Comparison of ENCODE assay signal across 24 cellular contexts in the genomic region with DNA sequence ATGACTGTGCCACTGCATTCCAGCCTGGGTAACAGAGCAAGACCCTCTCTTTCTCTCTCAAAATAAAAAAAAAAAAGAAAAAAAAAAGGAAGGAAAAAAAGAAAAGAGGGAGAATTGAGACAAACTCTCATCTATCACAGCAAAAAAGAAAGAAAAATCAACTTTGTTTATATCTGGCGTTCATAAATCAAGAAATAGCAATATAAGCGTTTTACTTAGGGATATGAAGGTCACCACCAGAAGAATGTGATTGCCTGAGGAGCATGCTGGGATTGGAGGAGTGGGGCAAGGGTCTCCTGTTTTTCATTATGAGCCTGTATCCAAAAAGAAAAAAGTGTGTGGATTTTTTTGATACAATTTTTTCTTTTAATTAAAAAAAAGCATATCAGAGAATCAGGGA.
A peak's percentile ranks its signal among the peaks of the same experiment; 100 is the strongest.
DNase-seq lines count a peak whose midpoint lies in the region; ATAC-seq and TF ChIP-seq lines count a peak whose summit lies in the region.
"Had no signal": no experiment of that assay in that cellular context is flagged by ENCODE, and none has a peak within 500 bp of the region (broad histone marks: within the 10 kb centered on the region; RNA-seq: fewer than 3 reads in every experiment).

No MANE protein-coding gene starts in this region.

- no peak overlapping the region for H3K9ac ChIP-seq in OCI-LY3 (ENCODE audit: low read length)
- peak overlapping the region; percentile 67 for H3K9ac ChIP-seq in smooth muscle cell (ENCODE audit: low read depth)
- H3K9ac ChIP-seq: GM23248 had no signal

- no peak overlapping the region for H3K4me3 Mint-ChIP-seq in activated T-cell treated with anti-CD3 and anti-CD28 coated beads, Interleukin-2, amount 50 U/mL, for 24 hours
- no peak overlapping the region for H3K4me3 Mint-ChIP-seq in activated T-cell treated with anti-CD3 and anti-CD28 coated beads, Interleukin-2, amount 50 U/mL, for 4 hours
- no peak overlapping the region for H3K4me3 Mint-ChIP-seq in central memory CD8-positive, alpha-beta T cell
- H3K4me3 Mint-ChIP-seq: activated naive CD4-positive, alpha-beta T cell treated with anti-CD3 and anti-CD28 coated beads, Interleukin-2, amount 50 U/mL, for 24 hours; dendritic cell treated with granulocyte-macrophage colony-stimulating factor and Interleukin-4, amounts not matched to agents 40 ng/mL and 50 ng/mL, for 4 days had no signal

- H3K4me3 ChIP-seq in OCI-LY3 (ENCODE audit: low read length) (no peak overlapping the region), smooth muscle cell (no peak overlapping the region)
- H3K4me3 ChIP-seq: ascending aorta, gastroesophageal sphincter, GM23248, sigmoid colon, thoracic aorta had no signal

- peaks cover 17% of the 10 kb centered on the region for H3K4me1 ChIP-seq in OCI-LY3 (ENCODE audit: low read length)
- H3K4me1 ChIP-seq in smooth muscle cell (ENCODE audit: low read depth), result no peaks in the 10 kb centered on the region
- H3K4me1 ChIP-seq: ascending aorta, BE2C, sigmoid colon had no signal

- no peaks in the 10 kb centered on the region for H3K27me3 Mint-ChIP-seq in activated T-cell treated with anti-CD3 and anti-CD28 coated beads, Interleukin-2, amount 50 U/mL, for 24 hours
- H3K27me3 Mint-ChIP-seq in activated T-cell treated with anti-CD3 and anti-CD28 coated beads, Interleukin-2, amount 50 U/mL, for 4 hours (ENCODE audit: low read depth), result no peaks in the 10 kb centered on the region
- no peaks in the 10 kb centered on the region for H3K27me3 Mint-ChIP-seq in central memory CD8-positive, alpha-beta T cell
- H3K27me3 Mint-ChIP-seq: activated naive CD4-positive, alpha-beta T cell treated with anti-CD3 and anti-CD28 coated beads, Interleukin-2, amount 50 U/mL, for 24 hours; dendritic cell treated with granulocyte-macrophage colony-stimulating factor and Interleukin-4, amounts not matched to agents 40 ng/mL and 50 ng/mL, for 4 days; progenitor cell of endocrine pancreas had no signal

- WGBS in smooth muscle cell (ENCODE audit: low lambda C conversion rate), result 97% methylated on average over 2 of the region's 2 CpGs

- DNase-seq in activated T-cell treated with anti-CD3 and anti-CD28 coated beads, Interleukin-2, amount 50 U/mL, for 24 hours, result no peak
- DNase-seq in activated T-cell treated with anti-CD3 and anti-CD28 coated beads, Interleukin-2, amount 50 U/mL, for 4 hours, result no peak
- no peak for DNase-seq in central memory CD8-positive, alpha-beta T cell (ENCODE audit: low spot score in 2 of 2)
- no peak for DNase-seq in smooth muscle cell (lab: John Stamatoyannopoulos, UW; ENCODE audit: unreplicated experiment)
- DNase-seq in NCI-H748 (lab: John Stamatoyannopoulos, UW; ENCODE audit: unreplicated experiment), result no peak
- no peak for DNase-seq in NCI-H345 treated with DMSO at 0.1 percent for 48 hours (lab: John Stamatoyannopoulos, UW; ENCODE audit: unreplicated experiment)
- no peak for DNase-seq in RKO (ENCODE audit: low spot score)
- DNase-seq: BE2C, caudate nucleus, hippocampal formation, left colon, NCI-H1048, NCI-H187, NCI-H2171, SIG-M5, sigmoid colon had no signal

- H2AFZ ChIP-seq in OCI-LY3 (ENCODE audit: low read depth, low read length) (no peak overlapping the region), smooth muscle cell (ENCODE audit: low read depth) (no peak overlapping the region)
- H2AFZ ChIP-seq: GM23248 had no signal

- TF ChIP-seq CTCF in OCI-LY3 (IDR thresholded peaks at IDR 0.05; ENCODE audit: low read depth, low read length), result no peak
- TF ChIP-seq CTCF in smooth muscle cell (IDR thresholded peaks at IDR 0.05; ENCODE audit: borderline replicate concordance, insufficient read depth, poor library complexity, severe bottlenecking), result no peak

- H4K20me1 ChIP-seq in OCI-LY3 (ENCODE audit: insufficient read depth, low read length) (no peaks in the 10 kb centered on the region), smooth muscle cell (ENCODE audit: low read depth) (no peaks in the 10 kb centered on the region)

- H3K4me2 ChIP-seq in OCI-LY3 (ENCODE audit: low read length), result no peak overlapping the region
- no peak overlapping the region for H3K4me2 ChIP-seq in smooth muscle cell

- H3K27ac ChIP-seq in OCI-LY3 (ENCODE audit: low read length) (peak overlapping the region; percentile 55), smooth muscle cell (ENCODE audit: low read depth) (peak overlapping the region; percentile 90)
- H3K27ac ChIP-seq: ascending aorta, gastroesophageal sphincter, sigmoid colon, thoracic aorta had no signal

- H3K27me3 ChIP-seq in OCI-LY3 (ENCODE audit: low read depth, low read length) (no peaks in the 10 kb centered on the region), smooth muscle cell (ENCODE audit: low read depth) (no peaks in the 10 kb centered on the region)
- H3K27me3 ChIP-seq: ascending aorta, BE2C, gastroesophageal sphincter, sigmoid colon had no signal

- peaks cover 13% of the 10 kb centered on the region for H3K4me1 Mint-ChIP-seq in activated T-cell treated with anti-CD3 and anti-CD28 coated beads, Interleukin-2, amount 50 U/mL, for 24 hours (ENCODE audit: low read depth)
- H3K4me1 Mint-ChIP-seq in activated T-cell treated with anti-CD3 and anti-CD28 coated beads, Interleukin-2, amount 50 U/mL, for 4 hours (ENCODE audit: low read depth), result peaks cover 7% of the 10 kb centered on the region
- H3K4me1 Mint-ChIP-seq in central memory CD8-positive, alpha-beta T cell, result peaks cover 9% of the 10 kb centered on the region

- peak overlapping the region; percentile 93 for H3K27ac Mint-ChIP-seq in activated T-cell treated with anti-CD3 and anti-CD28 coated beads, Interleukin-2, amount 50 U/mL, for 24 hours
- H3K27ac Mint-ChIP-seq in central memory CD8-positive, alpha-beta T cell (ENCODE audit: low read depth), result peak overlapping the region; percentile 95
- H3K27ac Mint-ChIP-seq: dendritic cell treated with granulocyte-macrophage colony-stimulating factor and Interleukin-4, amounts not matched to agents 40 ng/mL and 50 ng/mL, for 4 days had no signal

- no peak for ATAC-seq in activated T-cell treated with anti-CD3 and anti-CD28 coated beads, Interleukin-2, amount 50 U/mL, for 4 hours
- no peak for ATAC-seq in central memory CD8-positive, alpha-beta T cell (replicated peaks; ENCODE audit: extremely low read depth, poor library complexity, severe bottlenecking)
- ATAC-seq: gastroesophageal sphincter, left colon had no signal

- H3F3A ChIP-seq in smooth muscle cell (ENCODE audit: low read depth), result no peaks in the 10 kb centered on the region

- no peaks in the 10 kb centered on the region for H3K9me3 Mint-ChIP-seq in activated T-cell treated with anti-CD3 and anti-CD28 coated beads, Interleukin-2, amount 50 U/mL, for 24 hours
- no peaks in the 10 kb centered on the region for H3K9me3 Mint-ChIP-seq in activated T-cell treated with anti-CD3 and anti-CD28 coated beads, Interleukin-2, amount 50 U/mL, for 4 hours
- H3K9me3 Mint-ChIP-seq in central memory CD8-positive, alpha-beta T cell, result no peaks in the 10 kb centered on the region
- H3K9me3 Mint-ChIP-seq: activated naive CD4-positive, alpha-beta T cell treated with anti-CD3 and anti-CD28 coated beads, Interleukin-2, amount 50 U/mL, for 24 hours; dendritic cell treated with granulocyte-macrophage colony-stimulating factor and Interleukin-4, amounts not matched to agents 40 ng/mL and 50 ng/mL, for 4 days had no signal

- H3K9me3 ChIP-seq in OCI-LY3 (ENCODE audit: insufficient read depth, low read length) (no peaks in the 10 kb centered on the region), smooth muscle cell (replicated peaks; ENCODE audit: low read depth) (no peaks in the 10 kb centered on the region)
- H3K9me3 ChIP-seq: ascending aorta, BE2C, gastroesophageal sphincter, sigmoid colon, thoracic aorta had no signal

- peaks cover 66% of the 10 kb centered on the region for H3K36me3 Mint-ChIP-seq in activated T-cell treated with anti-CD3 and anti-CD28 coated beads, Interleukin-2, amount 50 U/mL, for 24 hours (ENCODE audit: low read depth)
- peaks cover 26% of the 10 kb centered on the region for H3K36me3 Mint-ChIP-seq in activated T-cell treated with anti-CD3 and anti-CD28 coated beads, Interleukin-2, amount 50 U/mL, for 4 hours (ENCODE audit: insufficient read depth)
- H3K36me3 Mint-ChIP-seq in central memory CD8-positive, alpha-beta T cell (ENCODE audit: insufficient read depth), result peaks cover 23% of the 10 kb centered on the region

- no peaks in the 10 kb centered on the region for H3K36me3 ChIP-seq in OCI-LY3 (replicated peaks; ENCODE audit: low read depth, low read length)
- H3K36me3 ChIP-seq in smooth muscle cell (ENCODE audit: low read depth), result peaks cover 7% of the 10 kb centered on the region

- H3K79me2 ChIP-seq in OCI-LY3 (ENCODE audit: low read length) (no peaks in the 10 kb centered on the region), smooth muscle cell (ENCODE audit: low read depth) (no peaks in the 10 kb centered on the region)
